Comparison of ENCODE assay signal across 29 cellular contexts in genomic region chrX:3230496-3230895, GRCh38.
"Had no signal": no experiment of that assay in that cellular context is flagged by ENCODE, and none has a peak within 500 bp of the region (broad histone marks: within the 10 kb centered on the region; RNA-seq: fewer than 3 reads in every experiment).

No MANE protein-coding gene starts in this region.

- H3K27ac ChIP-seq: coronary artery, lower lobe of right lung, neutrophil, parathyroid adenoma, right atrium auricular region, sigmoid colon, stomach, thyroid gland, vagina had no signal

- H3K4me1 ChIP-seq: lower lobe of right lung, parathyroid adenoma, right atrium auricular region, sigmoid colon, stomach, thyroid gland, vagina had no signal

- H3K79me2 ChIP-seq: parathyroid adenoma had no signal

- H3K36me3 ChIP-seq: esophagus squamous epithelium, lower lobe of right lung, neutrophil, right atrium auricular region, sigmoid colon, stomach, thyroid gland, vagina had no signal

- H3K36me3 Mint-ChIP-seq: immature natural killer cell; naive B cell; natural killer cell treated with Interleukin-12 subunit alpha and Interleukin-12 subunit beta and Interleukin-15 and Interleukin-18, amount 100 ng/mL, for 72 hours; stimulated activated effector memory CD8-positive, alpha-beta T cell treated with anti-CD3 and anti-CD28 coated beads, Interleukin-12 subunit alpha, Interleukin-12 subunit beta, amount 100 ng/mL, for 72 hours had no signal

- H3K9me3 Mint-ChIP-seq: immature natural killer cell; naive B cell; natural killer cell treated with Interleukin-12 subunit alpha and Interleukin-12 subunit beta and Interleukin-15 and Interleukin-18, amount 100 ng/mL, for 72 hours; stimulated activated effector memory CD8-positive, alpha-beta T cell treated with anti-CD3 and anti-CD28 coated beads, Interleukin-12 subunit alpha, Interleukin-12 subunit beta, amount 100 ng/mL, for 72 hours had no signal

- H3K27ac Mint-ChIP-seq: immature natural killer cell; naive B cell; natural killer cell treated with Interleukin-12 subunit alpha and Interleukin-12 subunit beta and Interleukin-15 and Interleukin-18, amount 100 ng/mL, for 72 hours; progenitor cell of endocrine pancreas; stimulated activated effector memory CD8-positive, alpha-beta T cell treated with anti-CD3 and anti-CD28 coated beads, Interleukin-12 subunit alpha, Interleukin-12 subunit beta, amount 100 ng/mL, for 72 hours had no signal

- H3K4me3 Mint-ChIP-seq: immature natural killer cell; naive B cell; natural killer cell treated with Interleukin-12 subunit alpha and Interleukin-12 subunit beta and Interleukin-15 and Interleukin-18, amount 100 ng/mL, for 72 hours; neural crest cell; stimulated activated effector memory CD8-positive, alpha-beta T cell treated with anti-CD3 and anti-CD28 coated beads, Interleukin-12 subunit alpha, Interleukin-12 subunit beta, amount 100 ng/mL, for 72 hours had no signal

- H3K9ac ChIP-seq: parathyroid adenoma had no signal

- H3K27me3 ChIP-seq: esophagus squamous epithelium, neutrophil, right atrium auricular region, sigmoid colon, stomach, thyroid gland, vagina had no signal

- DNase-seq: dermis blood vessel endothelial cell; effector memory CD4-positive, alpha-beta T cell; erythroblast; esophagus squamous epithelium; hypothalamus; immature natural killer cell; left ventricle myocardium superior; lower lobe of right lung; mucosa of descending colon; naive B cell; sigmoid colon; stimulated activated CD4-positive, alpha-beta T cell treated with anti-CD3 and anti-CD28 coated beads, Interleukin-2, amount 100 ng/mL, for 24 hours; stimulated activated CD4-positive, alpha-beta T cell treated with anti-CD3 and anti-CD28 coated beads, Interleukin-4, amount 100 ng/mL, for 24 hours; stimulated activated naive CD4-positive, alpha-beta T cell treated with Interleukin-2 at 50 U/mL for 16 hours; stomach; thyroid gland; trophoblast cell had no signal

- H3K9me3 ChIP-seq: esophagus squamous epithelium, lower lobe of right lung, mucosa of descending colon, neutrophil, right atrium auricular region, sigmoid colon, stomach, thyroid gland, vagina had no signal

- H3K4me1 Mint-ChIP-seq: immature natural killer cell; naive B cell; neural crest cell; stimulated activated effector memory CD8-positive, alpha-beta T cell treated with anti-CD3 and anti-CD28 coated beads, Interleukin-12 subunit alpha, Interleukin-12 subunit beta, amount 100 ng/mL, for 72 hours had no signal

- FAIRE-seq: endothelial cell of umbilical vein, frontal cortex, keratinocyte had no signal

- H3K27me3 Mint-ChIP-seq: naive B cell, progenitor cell of endocrine pancreas had no signal

- H2AFZ ChIP-seq: parathyroid adenoma had no signal

- H3K4me3 ChIP-seq: coronary artery, esophagus squamous epithelium, lower lobe of right lung, mucosa of descending colon, right atrium auricular region, sigmoid colon, stomach, thyroid gland, vagina had no signal
